In the genomic region with DNA sequence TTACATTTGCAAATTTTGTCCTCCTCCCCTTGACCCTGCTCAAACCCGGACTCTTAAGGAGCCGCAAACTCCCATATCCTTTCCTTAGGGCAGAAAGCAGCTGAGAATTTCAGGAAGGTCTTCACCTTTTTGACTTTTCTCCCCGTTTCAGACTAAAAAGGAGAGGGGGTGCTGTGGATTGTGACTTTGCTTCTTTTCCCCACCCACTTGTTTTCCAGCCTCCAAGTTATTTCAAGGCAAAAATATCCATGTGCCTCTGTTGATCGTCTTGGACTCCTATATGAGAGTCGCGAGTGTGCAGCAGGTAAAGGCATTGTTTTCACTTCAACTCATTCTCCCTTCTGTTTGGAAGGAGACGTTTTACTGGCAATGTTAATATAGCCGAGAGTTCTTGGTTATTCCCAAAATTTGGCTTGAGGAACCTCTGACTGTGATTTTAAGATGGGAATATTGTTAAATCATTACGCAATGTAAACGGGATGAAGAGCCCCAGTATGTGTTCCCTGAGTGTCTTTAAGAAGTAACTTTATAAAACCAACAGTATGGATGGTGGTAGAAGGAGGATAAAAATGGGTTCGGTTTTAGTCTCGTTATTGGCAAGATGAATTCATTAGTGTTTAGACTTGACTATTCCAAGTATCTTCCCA, we compare ENCODE assay signal across 8 cellular contexts. TPM values are rescaled to one million over a fixed set of nuclear protein-coding genes. Genes with fewer than 3 reads are reported as not detected.
DNase-seq lines count a peak whose midpoint lies in the region; ATAC-seq and TF ChIP-seq lines count a peak whose summit lies in the region.

No MANE protein-coding gene starts in this region.

- no peak overlapping the region for H3K27ac Mint-ChIP-seq in neural crest cell (ENCODE audit: unreplicated experiment)

- H3K9me3 ChIP-seq in BLaER1 = no peaks in the 10 kb centered on the region; the same call in 1 of the 2 replicates
- H3K9me3 ChIP-seq in PC-3 (ENCODE audit: low read length) = no peaks in the 10 kb centered on the region

- no peaks in the 10 kb centered on the region for H3K79me2 ChIP-seq in PC-3 (ENCODE audit: low read length)

- no peaks in the 10 kb centered on the region for H3F3A ChIP-seq in PC-3 (ENCODE audit: low read length, unreplicated experiment)

- peak overlapping the region; percentile 99 for H3K27ac ChIP-seq in BLaER1
- no peak overlapping the region for H3K27ac ChIP-seq in PC-3 (ENCODE audit: low read length)

- H3K4me2 ChIP-seq in BLaER1 (peak overlapping the region; percentile 92), PC-3 (ENCODE audit: low read length) (peak overlapping the region; percentile 65; the same call in 1 of the 2 replicates)

- POLR2A ChIA-PET in PC-3 (lab: Charles Lee; ENCODE audit: unreplicated experiment) = no interaction called here

- no peaks in the 10 kb centered on the region for H3K36me3 Mint-ChIP-seq in neural crest cell (ENCODE audit: low read depth)

- H3K9me2 ChIP-seq in PC-3 (replicated peaks; ENCODE audit: low read length) = no peaks in the 10 kb centered on the region

- H3K4me1 ChIP-seq in BLaER1 (peaks cover 42% of the 10 kb centered on the region), PC-3 (ENCODE audit: insufficient read depth, low read length) (no peaks in the 10 kb centered on the region)

- H4K20me1 ChIP-seq in BLaER1 (no peaks in the 10 kb centered on the region), PC-3 (ENCODE audit: low read length) (no peaks in the 10 kb centered on the region)

- H3K27me3 Mint-ChIP-seq in neural crest cell (ENCODE audit: low read depth) = peaks cover 32% of the 10 kb centered on the region

- no peak for TF ChIP-seq CTCF in PC-3 (conservative IDR thresholded peaks at IDR 0.05; ENCODE audit: low read depth, low read length)
- TF ChIP-seq CTCF in epithelial cell of proximal tubule (conservative IDR thresholded peaks at IDR 0.05; ENCODE audit: low read depth, low read length) = no peak
- no peak for TF ChIP-seq CTCF in neural crest cell (conservative IDR thresholded peaks at IDR 0.05)

- H3K4me3 Mint-ChIP-seq in neural crest cell = peak overlapping the region; percentile 82

- 0 out of 2 replicates have a peak overlapping the region, but pooled peaks have one; percentile 55 for H2AFZ ChIP-seq in PC-3 (ENCODE audit: low read length)

- H3K4me3 ChIP-seq in BLaER1 (peak overlapping the region; percentile 75), PC-3 (ENCODE audit: low read length) (peak overlapping the region; percentile 58; the same call in 1 of the 2 replicates), epithelial cell of proximal tubule (ENCODE audit: low read depth, low read length) (peak overlapping the region; percentile 81)

- DNase-seq in PC-3 (no peak), epithelial cell of proximal tubule (ENCODE audit: low read depth) (no peak), neural crest cell (ENCODE audit: low read depth, low spot score) (no peak), NCI-H187 treated with DMSO at 0.1 percent for 48 hours (lab: John Stamatoyannopoulos, UW) (no peak)
- DNase-seq in stimulated activated naive CD4-positive, alpha-beta T cell (lab: John Stamatoyannopoulos, UW) = no peak

- H3K36me3 ChIP-seq in BLaER1 (no peaks in the 10 kb centered on the region), PC-3 (ENCODE audit: low read depth, low read length) (no peaks in the 10 kb centered on the region)

- BruUV-seq in PC-3 (replicated peaks; lab: Mats Ljungman, UMichigan) = TSS peak; percentile 37

- CTCF ChIA-PET in PC-3 (lab: Charles Lee) = no interaction called here

- H3K9me3 Mint-ChIP-seq in neural crest cell = no peaks in the 10 kb centered on the region

- intact Hi-C loops in PC-3 (cut with micrococcal nuclease) = no loop called here

- peaks cover 11% of the 10 kb centered on the region for H3K4me1 Mint-ChIP-seq in neural crest cell

- H3K9ac ChIP-seq in BLaER1 (peak overlapping the region; percentile 95), PC-3 (ENCODE audit: low read length) (no peak overlapping the region)

- ATAC-seq in PC-3 (no peak), GM18909 (IDR thresholded peaks at IDR 0.05; ENCODE audit: poor library complexity, unreplicated experiment) (no peak), HG02798 (IDR thresholded peaks at IDR 0.05; ENCODE audit: poor library complexity, unreplicated experiment) (no peak)

- H3K27me3 ChIP-seq in BLaER1 (no peaks in the 10 kb centered on the region), PC-3 (ENCODE audit: low read length) (peaks cover 13% of the 10 kb centered on the region)

RNA-seq across cellular contexts. Expression of a gene that starts 0.7 kb away (rescaled TPM):
- total RNA-seq in PC-3 (2014; rRNA removed) (0.33 TPM in 1 of 2 replicates, not detected in the other), epithelial cell of proximal tubule (0.43 and 0.52 TPM in 2 replicates), neural crest cell (2.1 and 2.8 TPM in 2 replicates)
